Comparison of ENCODE assay signal across 14 cellular contexts in genomic region chr1:9929431-9930385, GRCh38. TPM values are rescaled to one million over a fixed set of nuclear protein-coding genes. Genes with fewer than 3 reads are reported as not detected.
DNase-seq lines count a peak whose midpoint lies in the region; ATAC-seq and TF ChIP-seq lines count a peak whose summit lies in the region.
"Had no signal": no experiment of that assay in that cellular context is flagged by ENCODE, and none has a peak within 500 bp of the region (broad histone marks: within the 10 kb centered on the region; RNA-seq: fewer than 3 reads in every experiment).

No MANE protein-coding gene starts in this region.

- no peak overlapping the region for H3K9ac ChIP-seq in IMR-90 (ENCODE audit: low read depth, low read length)
- peak overlapping the region; percentile 37 for H3K9ac ChIP-seq in iPS-15b (ENCODE audit: low read depth, low read length)

- H4K8ac ChIP-seq in IMR-90 (ENCODE audit: low read depth in 2 of 2, low read length in 2 of 2) = no peak overlapping the region

- H2BK15ac ChIP-seq in IMR-90 (ENCODE audit: low read depth, low read length) = no peak overlapping the region

- H2BK120ac ChIP-seq in IMR-90 (ENCODE audit: low read depth, low read length) = no peak overlapping the region

- H3K56ac ChIP-seq in IMR-90 (ENCODE audit: extremely low read depth, insufficient read depth, low read length) = no peak overlapping the region

- CTCF ChIA-PET in IMR-90 (lab: Yijun Ruan, JAX) (interaction anchor here (0.8 kb wide), 1 partner anchor 21 kb away, joined by 3 read pairs; no protein-coding TSS in a partner anchor), Caco-2 (lab: Charles Lee) (no interaction called here)

- no peak overlapping the region for H4K91ac ChIP-seq in IMR-90 (ENCODE audit: insufficient read depth, low read depth, low read length)

- H3K9me1 ChIP-seq in IMR-90 (ENCODE audit: insufficient read depth, low read length) = no peaks in the 10 kb centered on the region

- H3K9me3 Mint-ChIP-seq in progenitor cell of endocrine pancreas (ENCODE audit: low read depth) (no peaks in the 10 kb centered on the region), Caco-2 (ENCODE audit: unreplicated experiment) (no peaks in the 10 kb centered on the region)
- H3K9me3 Mint-ChIP-seq: CD4-positive, alpha-beta memory T cell; mesothelial cell of epicardium had no signal

- no peak overlapping the region for H2AFZ ChIP-seq in IMR-90 (replicated peaks; ENCODE audit: low read length, poor library complexity)

- no peaks in the 10 kb centered on the region for H3K27me3 Mint-ChIP-seq in progenitor cell of endocrine pancreas
- no peaks in the 10 kb centered on the region for H3K27me3 Mint-ChIP-seq in Caco-2 (ENCODE audit: insufficient read depth, unreplicated experiment)
- H3K27me3 Mint-ChIP-seq: CD4-positive, alpha-beta memory T cell had no signal

- intact Hi-C loops in IMR-90 (cut with micrococcal nuclease) = no loop called here
- intact Hi-C loops in Caco-2 (cut with micrococcal nuclease; ENCODE audit: unreplicated experiment) = no loop called here

- 82 to 100% methylated on average over 1 to 5 of the region's 15 CpGs for WGBS in IMR-90 (ENCODE audit: extremely low coverage in 2 of 2, insufficient read length in 1 of 2), 2 experiments

- BruUV-seq in IMR-90 (replicated peaks; lab: Mats Ljungman, UMichigan) = TSS peak; percentile 33
- no TSS peak for BruUV-seq in Caco-2 (replicated peaks; lab: Mats Ljungman, UMichigan)

- TF ChIP-seq POLR2A in IMR-90 (IDR thresholded peaks at IDR 0.05; ENCODE audit: low read depth, low read length) = no peak

- H3K27ac Mint-ChIP-seq in progenitor cell of endocrine pancreas = peak overlapping the region; percentile 92
- no peak overlapping the region for H3K27ac Mint-ChIP-seq in Caco-2 (ENCODE audit: unreplicated experiment)
- H3K27ac Mint-ChIP-seq: CD4-positive, alpha-beta memory T cell; mesothelial cell of epicardium had no signal

- ATAC-seq in IMR-90 (ENCODE audit: low read depth) (no peak), GM19452 (IDR thresholded peaks at IDR 0.05; ENCODE audit: unreplicated experiment) (no peak)

- no peak overlapping the region for H2AK5ac ChIP-seq in IMR-90 (ENCODE audit: low read depth, low read length)

- TF ChIP-seq CTCF in IMR-90 (conservative IDR thresholded peaks at IDR 0.05; ENCODE audit: low read depth, low read length) (no peak), progenitor cell of endocrine pancreas (IDR thresholded peaks at IDR 0.05; ENCODE audit: unreplicated experiment) (no peak), Caco-2 (IDR thresholded peaks at IDR 0.05; ENCODE audit: insufficient read depth in 1 of 2, low read depth in 1 of 2, low read length in 1 of 2, severe bottlenecking in 1 of 2, unreplicated experiment in 1 of 2) (no peak)

- in situ Hi-C loops in IMR-90 (cut with MboI; ENCODE audit: low sequenced_read_pairs) = no loop called here

- peaks cover 29% of the 10 kb centered on the region for H3K4me1 Mint-ChIP-seq in progenitor cell of endocrine pancreas (ENCODE audit: low read depth)
- H3K4me1 Mint-ChIP-seq in Caco-2 (ENCODE audit: low read depth, unreplicated experiment) = no peaks in the 10 kb centered on the region

- dilution Hi-C loops in IMR-90 (cut with HindIII; ENCODE audit: low sequenced_read_pairs, unreplicated experiment) = no loop called here

- no peak for TF ChIP-seq RAD21 in IMR-90 (IDR thresholded peaks at IDR 0.05; ENCODE audit: low read length)

- POLR2A ChIA-PET in IMR-90 (lab: Charles Lee; ENCODE audit: unreplicated experiment) (no interaction called here), Caco-2 (lab: Charles Lee) (interaction anchor here (0.6 kb wide), 1 partner anchor 511 kb away, joined by 3 read pairs; no protein-coding TSS in a partner anchor)

- H3K23ac ChIP-seq in IMR-90 (ENCODE audit: low read depth, low read length) = no peak overlapping the region

- peaks cover 13% of the 10 kb centered on the region for H3K36me3 ChIP-seq in IMR-90 (ENCODE audit: control insufficient read depth, insufficient read depth, low read length)
- H3K36me3 ChIP-seq in iPS-15b (ENCODE audit: control insufficient read depth, insufficient read depth, low read length) = peaks cover 14% of the 10 kb centered on the region
- H3K36me3 ChIP-seq in Caco-2 (ENCODE audit: control insufficient read depth, insufficient read depth, low read length) = no peaks in the 10 kb centered on the region; the same call in 1 of the 2 replicates

- H2BK20ac ChIP-seq in IMR-90 (ENCODE audit: low read depth, low read length) = no peak overlapping the region

- H3K18ac ChIP-seq in IMR-90 (ENCODE audit: low read depth, low read length) = no peak overlapping the region

- H2BK5ac ChIP-seq in IMR-90 (ENCODE audit: low read depth, low read length, poor library complexity, severe bottlenecking) = no peak overlapping the region

- H3K27ac ChIP-seq in IMR-90 (ENCODE audit: insufficient read depth, low read length) (no peak overlapping the region), angular gyrus (ENCODE audit: low read depth, low read length) (peak overlapping the region; percentile 84)
- H3K27ac ChIP-seq: coronary artery, suprapubic skin had no signal

- H4K20me1 ChIP-seq in IMR-90 (ENCODE audit: insufficient read depth, low read length) = no peaks in the 10 kb centered on the region

- no peak overlapping the region for H2AK9ac ChIP-seq in IMR-90 (replicated peaks; ENCODE audit: low read depth, low read length, poor library complexity)

- H3K4me3 ChIP-seq in IMR-90 (ENCODE audit: insufficient read depth, low read depth, low read length) = no peak overlapping the region
- no peak overlapping the region for H3K4me3 ChIP-seq in iPS-15b (ENCODE audit: low read depth, low read length)
- H3K4me3 ChIP-seq in Caco-2 (ENCODE audit: low read depth, low read length) = no peak overlapping the region
- H3K4me3 ChIP-seq: coronary artery, suprapubic skin had no signal

- no peak overlapping the region for H4K5ac ChIP-seq in IMR-90 (ENCODE audit: low read depth, low read length)

- H3K79me1 ChIP-seq in IMR-90 (ENCODE audit: low read depth in 1 of 2, low read length in 2 of 2) = no peaks in the 10 kb centered on the region

- no peak overlapping the region for H3K4ac ChIP-seq in IMR-90 (ENCODE audit: low read depth, low read length)

- no peaks in the 10 kb centered on the region for H3K4me1 ChIP-seq in IMR-90 (ENCODE audit: control insufficient read depth, insufficient read depth, low read length)
- peaks cover 12% of the 10 kb centered on the region for H3K4me1 ChIP-seq in iPS-15b (ENCODE audit: control insufficient read depth, insufficient read depth, low read length)
- no peaks in the 10 kb centered on the region for H3K4me1 ChIP-seq in Caco-2
- H3K4me1 ChIP-seq: suprapubic skin had no signal

- H3K4me3 Mint-ChIP-seq in progenitor cell of endocrine pancreas (ENCODE audit: low read depth) (peak overlapping the region; percentile 14), Caco-2 (ENCODE audit: unreplicated experiment) (no peak overlapping the region)
- H3K4me3 Mint-ChIP-seq: CD4-positive, alpha-beta memory T cell; mesothelial cell of epicardium had no signal

- H3K27me3 ChIP-seq in IMR-90 (ENCODE audit: control insufficient read depth, insufficient read depth, low read length) (no peaks in the 10 kb centered on the region), iPS-15b (ENCODE audit: control insufficient read depth, insufficient read depth, low read length) (no peaks in the 10 kb centered on the region), Caco-2 (replicated peaks; ENCODE audit: control insufficient read depth, insufficient read depth, low read length) (no peaks in the 10 kb centered on the region)
- H3K27me3 ChIP-seq: suprapubic skin had no signal

- H3K9me3 ChIP-seq in IMR-90 (ENCODE audit: control insufficient read depth, insufficient read depth, low read length) (no peaks in the 10 kb centered on the region), iPS-15b (ENCODE audit: control insufficient read depth, insufficient read depth, low read length) (no peaks in the 10 kb centered on the region), Caco-2 (no peaks in the 10 kb centered on the region)
- H3K9me3 ChIP-seq: suprapubic skin had no signal

- H3K14ac ChIP-seq in IMR-90 (replicated peaks; ENCODE audit: low read depth, low read length) = no peak overlapping the region

- H3K4me2 ChIP-seq in IMR-90 (ENCODE audit: low read depth, low read length) = no peak overlapping the region

- H3K36me3 Mint-ChIP-seq in progenitor cell of endocrine pancreas (ENCODE audit: insufficient read depth) (peaks cover 15% of the 10 kb centered on the region), Caco-2 (ENCODE audit: insufficient read depth, unreplicated experiment) (peaks cover 8% of the 10 kb centered on the region)

- no peak for DNase-seq in IMR-90
- DNase-seq in progenitor cell of endocrine pancreas (ENCODE audit: low spot score, unreplicated experiment) = no peak
- DNase-seq in GM19238 (ENCODE audit: insufficient read length, low spot score) = no peak
- DNase-seq in SIG-M5 treated with dmso at 0.1 percent for 504 hours (lab: John Stamatoyannopoulos, UW; ENCODE audit: unreplicated experiment) = no peak
- no peak for DNase-seq in Caco-2
- DNase-seq: activated CD4-positive, alpha-beta T cell treated with anti-CD3 and anti-CD28 coated beads, Interleukin-2, amount 50 U/mL, for 4 hours; CD4-positive, alpha-beta memory T cell; NCI-H2029 had no signal

TF ChIP-seq in IMR-90, 13 proteins besides CTCF, POLR2A, EP300 and RAD21 (continues in another document):
- TF ChIP-seq CEBPB (IDR thresholded peaks at IDR 0.05; ENCODE audit: low read depth, low read length) (peak; percentile 29; the same call in 1 of the 2 replicates), MAZ (IDR thresholded peaks at IDR 0.05; ENCODE audit: borderline replicate concordance, low read depth, low read length) (no peak)

RNA-seq across cellular contexts. Expression of gene LZIC, which starts 13.5 kb away (rescaled TPM):
- total RNA-seq in IMR-90 (2012; rRNA removed) = 19.0 and 37.2 TPM in 2 replicates
- 8.7 and 11.6 TPM in 2 replicates for polyA plus RNA-seq in IMR-90 (2012; rRNA removed)
- 1.5 and 2.7 TPM in 2 replicates for polyA plus RNA-seq in IMR-90 (2012; cell fraction: cytosol; rRNA removed)
- polyA plus RNA-seq in IMR-90 (2012; cell fraction: nucleus; rRNA removed; ENCODE audit: low replicate concordance) = 0.40 and 4.7 TPM in 2 replicates
- total RNA-seq in progenitor cell of endocrine pancreas = 32.9 and 37.0 TPM in 2 replicates
- total RNA-seq in Caco-2 (2022) = 27.0 and 33.2 TPM in 2 replicates

RNA-seq across cellular contexts. Expression of gene NMNAT1, which starts 13.6 kb away (rescaled TPM):
- total RNA-seq in IMR-90 (2012; rRNA removed) = 11.7 and 11.9 TPM in 2 replicates
- polyA plus RNA-seq in IMR-90 (2012; rRNA removed) = 7.8 and 9.1 TPM in 2 replicates
- 3.7 and 4.9 TPM in 2 replicates for polyA plus RNA-seq in IMR-90 (2012; cell fraction: cytosol; rRNA removed)
- 3.2 and 7.2 TPM in 2 replicates for polyA plus RNA-seq in IMR-90 (2012; cell fraction: nucleus; rRNA removed; ENCODE audit: low replicate concordance)
- 10.1 and 11.0 TPM in 2 replicates for total RNA-seq in progenitor cell of endocrine pancreas
- total RNA-seq in Caco-2 (2022) = 3.1 and 3.8 TPM in 2 replicates

RNA-seq across cellular contexts. Expression of gene CTNNBIP1, which starts 19.6 kb away (rescaled TPM):
- 24.7 and 41.9 TPM in 2 replicates for total RNA-seq in IMR-90 (2012; rRNA removed)
- 28.4 and 28.5 TPM in 2 replicates for polyA plus RNA-seq in IMR-90 (2012; rRNA removed)
- 11.9 and 21.4 TPM in 2 replicates for polyA plus RNA-seq in IMR-90 (2012; cell fraction: cytosol; rRNA removed)
- 15.7 and 18.8 TPM in 2 replicates for polyA plus RNA-seq in IMR-90 (2012; cell fraction: nucleus; rRNA removed; ENCODE audit: low replicate concordance)
- 74.9 and 79.9 TPM in 2 replicates for total RNA-seq in progenitor cell of endocrine pancreas
- total RNA-seq in Caco-2 (2022) = 17.1 and 17.5 TPM in 2 replicates
